Comparison of ENCODE assay signal across 25 cellular contexts in the genomic region with DNA sequence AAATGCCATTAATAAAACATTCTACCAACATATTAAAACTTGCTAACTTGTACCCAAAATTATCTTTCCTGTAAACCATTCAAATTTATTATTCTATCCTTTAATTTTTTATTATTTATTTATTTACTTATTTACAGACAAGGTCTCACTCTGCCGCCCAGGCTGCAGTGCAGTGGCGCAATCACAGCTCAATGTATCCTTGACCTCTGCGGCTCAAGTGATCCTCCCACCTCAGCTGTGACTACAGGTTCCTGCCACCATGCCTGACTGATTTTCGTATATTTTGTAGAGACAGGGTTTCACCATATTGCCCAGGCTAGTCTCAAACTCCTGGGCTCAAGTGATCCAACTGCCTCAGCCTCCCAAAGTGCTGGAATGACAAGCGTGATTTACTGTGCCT. TPM values are rescaled to one million over a fixed set of nuclear protein-coding genes. Genes with fewer than 3 reads are reported as not detected.
DNase-seq lines count a peak whose midpoint lies in the region; ATAC-seq and TF ChIP-seq lines count a peak whose summit lies in the region.
"Had no signal": no experiment of that assay in that cellular context is flagged by ENCODE, and none has a peak within 500 bp of the region (broad histone marks: within the 10 kb centered on the region; RNA-seq: fewer than 3 reads in every experiment).

No MANE protein-coding gene starts in this region.

- peaks cover 23 to 24% of the 10 kb centered on the region in 2 experiments for H3K4me1 Mint-ChIP-seq in H9
- H3K4me1 Mint-ChIP-seq: CD4-positive, alpha-beta memory T cell; CD4-positive, CD25-positive, alpha-beta regulatory T cell; CD8-positive, alpha-beta memory T cell had no signal

- no peak for TF ChIP-seq POLR2A in NB4 (IDR thresholded peaks at IDR 0.05; ENCODE audit: extremely low read depth, insufficient read length)

- H3K27me3 Mint-ChIP-seq in H9 (ENCODE audit: low read depth) = no peaks in the 10 kb centered on the region
- H3K27me3 Mint-ChIP-seq: CD4-positive, alpha-beta memory T cell; CD4-positive, CD25-positive, alpha-beta regulatory T cell; CD8-positive, alpha-beta memory T cell had no signal

- H3K56ac ChIP-seq in H9 (ENCODE audit: insufficient read length, low read depth, low read length) = no peak overlapping the region

- H3K79me1 ChIP-seq in H9 (ENCODE audit: insufficient read depth, low read depth, low read length, poor library complexity, severe bottlenecking) = no peaks in the 10 kb centered on the region

- WGBS in H9 (ENCODE audit: extremely low coverage, insufficient read length, low lambda C conversion rate) = no CpG with 5 or more reads among the region's 5 CpGs

- no peak overlapping the region for H3T11ph ChIP-seq in H9 (ENCODE audit: low read length)

- no peak overlapping the region for H2AK5ac ChIP-seq in H9 (ENCODE audit: insufficient read length, low read length)

- no peak overlapping the region for H4K5ac ChIP-seq in H9 (ENCODE audit: insufficient read length, low read depth, low read length)

- DNase-seq in H9 (no peak), NB4 (ENCODE audit: low read depth) (peak; percentile 11), foreskin keratinocyte (no peak), left lobe of liver (ENCODE audit: low spot score) (no peak)
- DNase-seq: 8988T; ACHN; BE2C; C1 segment of cervical spinal cord; CD4-positive, alpha-beta memory T cell; CD4-positive, CD25-positive, alpha-beta regulatory T cell; CD8-positive, alpha-beta memory T cell; COR-L47; DMS 273 treated with DMSO at 0.1 percent for 48 hours; DMS153; DMS53; DMS79; DND-41; EL; GDM1 had no signal

- H4K8ac ChIP-seq in H9 (replicated peaks; ENCODE audit: insufficient read length, low read depth, low read length) = no peak overlapping the region

- no peak overlapping the region for H2BK12ac ChIP-seq in H9 (ENCODE audit: insufficient read length, low read depth, low read length)

- H3K23me2 ChIP-seq in H9 (ENCODE audit: insufficient read length, low read depth, low read length, poor library complexity, severe bottlenecking) = no peaks in the 10 kb centered on the region

- ATAC-seq in foreskin keratinocyte (no peak), left lobe of liver (no peak), GM21423 (IDR thresholded peaks at IDR 0.05; ENCODE audit: unreplicated experiment) (no peak)
- ATAC-seq: GM12878 had no signal

- no peak overlapping the region for H3K4me3 ChIP-seq in NB4 (ENCODE audit: low read depth, low read length)
- H3K4me3 ChIP-seq in neutrophil (ENCODE audit: low read depth in 1 of 2, low read length in 1 of 2) = no peak overlapping the region
- H3K4me3 ChIP-seq: BLaER1, GM12878 had no signal

- peaks cover 0 to 3% of the 10 kb centered on the region in 2 experiments; a peak in 1 of 5 replicates for H3K9me3 Mint-ChIP-seq in H9

- H4K91ac ChIP-seq in H9 (ENCODE audit: insufficient read length, low read depth, low read length) = no peak overlapping the region

- H3K14ac ChIP-seq in H9 (ENCODE audit: insufficient read depth, low read length) = no peak overlapping the region

- no peak overlapping the region for H3K23ac ChIP-seq in H9 (ENCODE audit: insufficient read length, low read depth, low read length)

- H2BK120ac ChIP-seq in H9 (ENCODE audit: low read depth, low read length, poor library complexity, severe bottlenecking) = no peak overlapping the region

- no peak overlapping the region for H2BK20ac ChIP-seq in H9 (ENCODE audit: low read depth, low read length, poor library complexity, severe bottlenecking)

- no peak overlapping the region for H3K18ac ChIP-seq in H9 (ENCODE audit: insufficient read length, low read depth, low read length)

- H3K4me1 ChIP-seq in H9 (ENCODE audit: insufficient read depth, low read length) (no peaks in the 10 kb centered on the region), neutrophil (ENCODE audit: control insufficient read depth in 1 of 2, insufficient read depth in 1 of 2, low read depth in 1 of 2, low read length in 1 of 2) (peaks cover 5 to 11% of the 10 kb centered on the region in 2 experiments), foreskin keratinocyte (no peaks in the 10 kb centered on the region)
- H3K4me1 ChIP-seq: BE2C, BLaER1 had no signal

- H3K36me3 Mint-ChIP-seq in H9 (ENCODE audit: insufficient read depth in 1 of 3, low read depth in 3 of 3) = no peaks in the 10 kb centered on the region
- H3K36me3 Mint-ChIP-seq: CD14-positive monocyte; CD4-positive, alpha-beta memory T cell; CD4-positive, CD25-positive, alpha-beta regulatory T cell; CD8-positive, alpha-beta memory T cell had no signal

- H2BK15ac ChIP-seq in H9 (ENCODE audit: low read depth, low read length) = no peak overlapping the region

- no peak overlapping the region for H3K27ac ChIP-seq in H9 (ENCODE audit: insufficient read length, low read depth, low read length)
- H3K27ac ChIP-seq in neutrophil = peak overlapping the region; percentile 50
- no peak overlapping the region for H3K27ac ChIP-seq in foreskin keratinocyte
- H3K27ac ChIP-seq: BLaER1 had no signal

- H3K36me3 ChIP-seq in neutrophil = no peaks in the 10 kb centered on the region
- H3K36me3 ChIP-seq: BE2C, BLaER1 had no signal

- TF ChIP-seq CTCF in H9 (conservative IDR thresholded peaks at IDR 0.05) (no peak), NB4 (IDR thresholded peaks at IDR 0.05; ENCODE audit: low read depth, low read length) (no peak), neutrophil (IDR thresholded peaks at IDR 0.05) (no peak), foreskin keratinocyte (conservative IDR thresholded peaks at IDR 0.05) (no peak)

- no peak overlapping the region for H3K9ac ChIP-seq in H9 (ENCODE audit: extremely low read depth, insufficient read length, low read length)
- H3K9ac ChIP-seq: BLaER1 had no signal

- H3K4ac ChIP-seq in H9 (ENCODE audit: low read depth, low read length) = no peak overlapping the region

- no peak overlapping the region for H3K4me2 ChIP-seq in H9 (ENCODE audit: insufficient read depth, insufficient read length, low read length)
- H3K4me2 ChIP-seq: BLaER1 had no signal

- H4K20me1 ChIP-seq in H9 (ENCODE audit: control insufficient read depth, insufficient read depth, insufficient read length) = no peaks in the 10 kb centered on the region
- H4K20me1 ChIP-seq: BLaER1 had no signal

- no peak overlapping the region for H2AFZ ChIP-seq in H9 (ENCODE audit: low read length)

- no peak overlapping the region; a peak in 1 of 5 replicates for H3K4me3 Mint-ChIP-seq in H9
- H3K4me3 Mint-ChIP-seq: CD14-positive monocyte; CD4-positive, alpha-beta memory T cell; CD4-positive, CD25-positive, alpha-beta regulatory T cell; CD8-positive, alpha-beta memory T cell had no signal

- no peaks in the 10 kb centered on the region for H3K27me3 ChIP-seq in H9 (ENCODE audit: insufficient read depth, low read length)
- no peaks in the 10 kb centered on the region for H3K27me3 ChIP-seq in neutrophil
- H3K27me3 ChIP-seq in foreskin keratinocyte = no peaks in the 10 kb centered on the region
- H3K27me3 ChIP-seq: BE2C, BLaER1 had no signal

- no peaks in the 10 kb centered on the region for H3K9me3 ChIP-seq in H9 (ENCODE audit: control insufficient read depth, low read depth, low read length)
- H3K9me3 ChIP-seq in neutrophil = no peaks in the 10 kb centered on the region
- H3K9me3 ChIP-seq: BE2C, BLaER1 had no signal

- H3K27ac Mint-ChIP-seq in H9 = peak overlapping the region in 2 of 3 experiments; percentile 76 to 89; a peak in 1 of 7 replicates
- H3K27ac Mint-ChIP-seq: CD14-positive monocyte; CD4-positive, alpha-beta memory T cell; CD4-positive, CD25-positive, alpha-beta regulatory T cell; CD8-positive, alpha-beta memory T cell had no signal

- no peaks in the 10 kb centered on the region for H3K79me2 ChIP-seq in H9 (ENCODE audit: insufficient read depth, low read length)

- H2BK5ac ChIP-seq in H9 (ENCODE audit: insufficient read length, low read length) = no peak overlapping the region

RNA-seq across cellular contexts. Expression of a gene that starts 20.4 kb away (rescaled TPM):
- total RNA-seq in H9 (2021) (18.3 and 18.4 TPM in 2 replicates), foreskin keratinocyte (not detected in 2 replicates), left lobe of liver (9.5 TPM)
- polyA plus RNA-seq in foreskin keratinocyte = not detected in 2 replicates
- total RNA-seq: CD4-positive, alpha-beta memory T cell; CD8-positive, alpha-beta memory T cell; G401 had no signal
- polyA plus RNA-seq: CD4-positive, alpha-beta memory T cell; CD8-positive, alpha-beta memory T cell had no signal

Comparison
In these comparisons a context has a peak if more than half of its experiments do, and no peak if none do; other contexts are left out.
1. RNA of a gene that starts 20.4 kb away (total RNA-seq): 18.3 to 18.4 TPM in H9 and 9.5 TPM in left lobe of liver (single experiment); not detected in foreskin keratinocyte; every median in the first group is over 10 times any median in the second.